In the genomic region with DNA sequence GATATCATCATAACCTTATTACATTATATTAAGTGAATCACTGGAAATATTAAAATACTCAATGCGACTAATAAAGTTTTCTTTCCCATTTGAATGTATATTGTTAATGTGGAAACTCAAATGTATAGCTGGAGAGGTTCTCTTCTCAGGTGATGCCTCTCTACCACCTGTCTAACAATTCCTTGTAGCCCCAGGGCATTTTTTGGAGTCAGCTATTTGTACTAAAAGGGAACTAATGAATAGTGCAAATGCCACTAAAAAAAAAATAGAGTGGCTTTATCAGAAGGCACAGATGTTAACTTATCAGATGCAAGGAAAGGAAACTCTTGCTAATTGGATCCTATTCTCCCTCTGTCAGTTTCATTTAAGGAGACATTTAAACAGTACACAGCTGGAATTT, we compare ENCODE assay signal across 22 cellular contexts.
"Had no signal": no experiment of that assay in that cellular context is flagged by ENCODE, and none has a peak within 500 bp of the region (broad histone marks: within the 10 kb centered on the region; RNA-seq: fewer than 3 reads in every experiment).

No MANE protein-coding gene starts in this region.

- H3K4me1 Mint-ChIP-seq: activated CD4-positive, alpha-beta memory T cell treated with anti-CD3 and anti-CD28 coated beads, Interleukin-2, amount 10 ng/mL, durations not matched to agents 7 days and 5 days; activated CD4-positive, alpha-beta T cell treated with anti-CD3 and anti-CD28 coated beads, Interleukin-2, amount 10 ng/mL, durations not matched to agents 24 days and 14 days; T-cell had no signal

- DNase-seq: activated CD4-positive, alpha-beta memory T cell treated with anti-CD3 and anti-CD28 coated beads, Interleukin-2, amount 10 ng/mL, durations not matched to agents 7 days and 5 days; activated CD4-positive, alpha-beta T cell treated with anti-CD3 and anti-CD28 coated beads, Interleukin-2, amount 10 ng/mL, durations not matched to agents 24 days and 14 days; activated CD8-positive, alpha-beta memory T cell treated with anti-CD3 and anti-CD28 coated beads, Interleukin-2, amount 50 U/mL, for 48 hours; activated gamma-delta T cell; activated naive CD4-positive, alpha-beta T cell treated with anti-CD3 and anti-CD28 coated beads, Interleukin-2, amount 50 U/mL, for 16 hours; activated T-cell treated with anti-CD3 and anti-CD28 coated beads, Interleukin-2, amount 50 U/mL, for 24 hours; amygdala; caudate nucleus; endodermal cell; foreskin keratinocyte; heart right ventricle; left lung; lower lobe of right lung; mucosa of descending colon; right lobe of liver; stimulated activated CD4-positive, alpha-beta T cell treated with anti-CD3 and anti-CD28 coated beads, Interleukin-2, amount 100 ng/mL, for 48 hours; stimulated activated naive CD4-positive, alpha-beta T cell treated with Interleukin-2 at 50 U/mL for 16 hours; T-cell; WERI-Rb-1 had no signal

- H3K27me3 Mint-ChIP-seq: activated CD4-positive, alpha-beta memory T cell treated with anti-CD3 and anti-CD28 coated beads, Interleukin-2, amount 10 ng/mL, durations not matched to agents 7 days and 5 days; activated CD4-positive, alpha-beta T cell treated with anti-CD3 and anti-CD28 coated beads, Interleukin-2, amount 10 ng/mL, durations not matched to agents 24 days and 14 days; activated T-cell treated with anti-CD3 and anti-CD28 coated beads, Interleukin-2, amount 50 U/mL, for 24 hours; dendritic cell treated with granulocyte-macrophage colony-stimulating factor and Interleukin-4, amounts not matched to agents 40 ng/mL and 50 ng/mL, for 4 days; natural killer cell treated with Interleukin-12 subunit alpha and Interleukin-12 subunit beta and Interleukin-15 and Interleukin-18, amount 100 ng/mL, for 72 hours; T-cell had no signal

- H3K27ac Mint-ChIP-seq: activated CD4-positive, alpha-beta memory T cell treated with anti-CD3 and anti-CD28 coated beads, Interleukin-2, amount 10 ng/mL, durations not matched to agents 7 days and 5 days; activated CD4-positive, alpha-beta T cell treated with anti-CD3 and anti-CD28 coated beads, Interleukin-2, amount 10 ng/mL, durations not matched to agents 24 days and 14 days; activated T-cell treated with anti-CD3 and anti-CD28 coated beads, Interleukin-2, amount 50 U/mL, for 24 hours; dendritic cell treated with granulocyte-macrophage colony-stimulating factor and Interleukin-4, amounts not matched to agents 40 ng/mL and 50 ng/mL, for 4 days; endodermal cell; natural killer cell treated with Interleukin-12 subunit alpha and Interleukin-12 subunit beta and Interleukin-15 and Interleukin-18, amount 100 ng/mL, for 72 hours; T-cell; T-helper 2 cell treated with Interferon-gamma antibody and Interleukin-4, amounts not matched to agents 5 μg/mL and 100 μg/mL, for 36 hours had no signal

- H3K4me3 Mint-ChIP-seq: activated CD4-positive, alpha-beta memory T cell treated with anti-CD3 and anti-CD28 coated beads, Interleukin-2, amount 10 ng/mL, durations not matched to agents 7 days and 5 days; activated CD4-positive, alpha-beta T cell treated with anti-CD3 and anti-CD28 coated beads, Interleukin-2, amount 10 ng/mL, durations not matched to agents 24 days and 14 days; activated T-cell treated with anti-CD3 and anti-CD28 coated beads, Interleukin-2, amount 50 U/mL, for 24 hours; dendritic cell treated with granulocyte-macrophage colony-stimulating factor and Interleukin-4, amounts not matched to agents 40 ng/mL and 50 ng/mL, for 4 days; endodermal cell; natural killer cell treated with Interleukin-12 subunit alpha and Interleukin-12 subunit beta and Interleukin-15 and Interleukin-18, amount 100 ng/mL, for 72 hours; T-cell; T-helper 2 cell treated with Interferon-gamma antibody and Interleukin-4, amounts not matched to agents 5 μg/mL and 100 μg/mL, for 36 hours had no signal

- H3K9me3 Mint-ChIP-seq: dendritic cell treated with granulocyte-macrophage colony-stimulating factor and Interleukin-4, amounts not matched to agents 40 ng/mL and 50 ng/mL, for 4 days had no signal

- H3K36me3 Mint-ChIP-seq: natural killer cell treated with Interleukin-12 subunit alpha and Interleukin-12 subunit beta and Interleukin-15 and Interleukin-18, amount 100 ng/mL, for 72 hours; T-cell had no signal
